Comparison of ENCODE assay signal across 10 cellular contexts in genomic region chr13:51223284-51224270, GRCh38. TPM values are rescaled to one million over a fixed set of nuclear protein-coding genes. Genes with fewer than 3 reads are reported as not detected.
DNase-seq lines count a peak whose midpoint lies in the region; ATAC-seq, FAIRE-seq and TF ChIP-seq lines count a peak whose summit lies in the region.
"Had no signal": no experiment of that assay in that cellular context is flagged by ENCODE, and none has a peak within 500 bp of the region (broad histone marks: within the 10 kb centered on the region; RNA-seq: fewer than 3 reads in every experiment).

No MANE protein-coding gene starts in this region.

- DNase-seq in D721Med (ENCODE audit: insufficient read length, low spot score): no peak
- no peak for DNase-seq in activated CD4-positive, alpha-beta memory T cell treated with anti-CD3 and anti-CD28 coated beads for 36 hours
- DNase-seq in left ventricle myocardium superior: no peak
- DNase-seq in putamen (ENCODE audit: low spot score): peak; percentile 80
- DNase-seq in NCI-H1694 treated with DMSO at 0.1 percent for 48 hours (lab: John Stamatoyannopoulos, UW): no peak
- DNase-seq in SKM-1 treated with dmso at 0.1 percent for 144 hours (lab: John Stamatoyannopoulos, UW; ENCODE audit: unreplicated experiment): no peak
- no peak for DNase-seq in stimulated activated naive CD4-positive, alpha-beta T cell (lab: John Stamatoyannopoulos, UW)
- DNase-seq in SW 1271 (lab: John Stamatoyannopoulos, UW): no peak
- DNase-seq: Peyer's patch had no signal

- CTCF ChIA-PET in activated CD4-positive, alpha-beta memory T cell treated with anti-CD3 and anti-CD28 coated beads for 36 hours (lab: Charles Lee): interaction anchor here (0.7 to 3.1 kb wide), 4 partner anchors 10 to 574 kb away, joined by 3 to 19 read pairs (median 6); no protein-coding TSS in a partner anchor

- no peaks in the 10 kb centered on the region for H3K36me3 Mint-ChIP-seq in activated CD4-positive, alpha-beta memory T cell treated with anti-CD3 and anti-CD28 coated beads for 36 hours

- TF ChIP-seq CTCF in D721Med (IDR thresholded peaks at IDR 0.05; ENCODE audit: insufficient read depth, missing control alignments): no peak

- FAIRE-seq in D721Med (lab: Jason Lieb, UNC): peak; percentile 6
- FAIRE-seq: GM12891 had no signal

- POLR2A ChIA-PET in activated CD4-positive, alpha-beta memory T cell treated with anti-CD3 and anti-CD28 coated beads for 36 hours (lab: Charles Lee): no interaction called here

- H3K27ac Mint-ChIP-seq in activated CD4-positive, alpha-beta memory T cell treated with anti-CD3 and anti-CD28 coated beads for 36 hours: no peak overlapping the region

- peaks cover 2% of the 10 kb centered on the region for H3K4me1 Mint-ChIP-seq in activated CD4-positive, alpha-beta memory T cell treated with anti-CD3 and anti-CD28 coated beads for 36 hours (ENCODE audit: low read depth)

- peaks cover 55% of the 10 kb centered on the region for H3K27me3 Mint-ChIP-seq in activated CD4-positive, alpha-beta memory T cell treated with anti-CD3 and anti-CD28 coated beads for 36 hours

- no peaks in the 10 kb centered on the region for H3K9me3 Mint-ChIP-seq in activated CD4-positive, alpha-beta memory T cell treated with anti-CD3 and anti-CD28 coated beads for 36 hours

- intact Hi-C loops in activated CD4-positive, alpha-beta memory T cell treated with anti-CD3 and anti-CD28 coated beads for 36 hours (cut with micrococcal nuclease): loop anchor here (5.0 to 10.0 kb wide), 2 partner anchors 64 to 571 kb away; no protein-coding TSS in a partner anchor
- intact Hi-C loops in left ventricle myocardium superior (cut with micrococcal nuclease): loop anchor here (10.0 kb wide), 1 partner anchor 61 kb away; no protein-coding TSS in a partner anchor

- peak overlapping the region; percentile 42 for H3K4me3 Mint-ChIP-seq in activated CD4-positive, alpha-beta memory T cell treated with anti-CD3 and anti-CD28 coated beads for 36 hours

- ATAC-seq in left ventricle myocardium superior: peak; percentile 40

RNA-seq across cellular contexts. Expression of gene FAM124A, which starts 1.4 kb away (rescaled TPM):
- total RNA-seq in activated CD4-positive, alpha-beta memory T cell treated with anti-CD3 and anti-CD28 coated beads for 36 hours: under 1 TPM; 0.15 to 0.24 TPM
- total RNA-seq in left ventricle myocardium superior: 14.9 TPM

Comparison
In these comparisons a context has a peak if more than half of its experiments do, and no peak if none do; other contexts are left out.
1. RNA of gene FAM124A, which starts 1.4 kb away (total RNA-seq): 14.9 TPM in left ventricle myocardium superior (single experiment); 0.15 to 0.24 TPM in activated CD4-positive, alpha-beta memory T cell treated with anti-CD3 and anti-CD28 coated beads for 36 hours; every median in the first group is over 10 times any median in the second.